Comparison of ENCODE assay signal across 12 cellular contexts in genomic region chr3:188595890-188596376, GRCh38.
DNase-seq lines count a peak whose midpoint lies in the region; ATAC-seq and TF ChIP-seq lines count a peak whose summit lies in the region.
"Had no signal": no experiment of that assay in that cellular context is flagged by ENCODE, and none has a peak within 500 bp of the region (broad histone marks: within the 10 kb centered on the region; RNA-seq: fewer than 3 reads in every experiment).

No MANE protein-coding gene starts in this region.

- TF ChIP-seq POLR2A in erythroblast (IDR thresholded peaks at IDR 0.05; ENCODE audit: low read length), result no peak

- H3K36me3 Mint-ChIP-seq in nephron progenitor cell (ENCODE audit: low read depth), result no peaks in the 10 kb centered on the region
- H3K36me3 Mint-ChIP-seq: activated naive CD8-positive, alpha-beta T cell treated with anti-CD3 and anti-CD28 coated beads for 36 hours had no signal

- H3K27ac ChIP-seq in OCI-LY3 (ENCODE audit: low read length), result peak overlapping the region; percentile 65

- no peaks in the 10 kb centered on the region for H3K27me3 Mint-ChIP-seq in nephron progenitor cell (ENCODE audit: low read depth, poor library complexity)
- H3K27me3 Mint-ChIP-seq: activated naive CD8-positive, alpha-beta T cell treated with anti-CD3 and anti-CD28 coated beads for 36 hours; CD4-positive, alpha-beta memory T cell had no signal

- H4K20me1 ChIP-seq in OCI-LY3 (ENCODE audit: insufficient read depth, low read length), result no peaks in the 10 kb centered on the region

- peak overlapping the region; percentile 49; the same call in 1 of the 2 replicates for H2AFZ ChIP-seq in OCI-LY3 (ENCODE audit: low read depth, low read length)

- no peak overlapping the region for H3K4me3 Mint-ChIP-seq in nephron progenitor cell
- H3K4me3 Mint-ChIP-seq: activated CD8-positive, alpha-beta T cell treated with anti-CD3 and anti-CD28 coated beads, Interleukin-2, amount 10 ng/mL, durations not matched to agents 7 days and 5 days; activated naive CD8-positive, alpha-beta T cell treated with anti-CD3 and anti-CD28 coated beads for 36 hours; CD4-positive, alpha-beta memory T cell had no signal

- peak overlapping the region; percentile 64 for H3K4me3 ChIP-seq in OCI-LY3 (ENCODE audit: low read length)
- no peak overlapping the region for H3K4me3 ChIP-seq in epithelial cell of esophagus (ENCODE audit: low read length)

- peak overlapping the region; percentile 86 for H3K4me2 ChIP-seq in OCI-LY3 (ENCODE audit: low read length)

- H3K4me1 Mint-ChIP-seq in nephron progenitor cell, result no peaks in the 10 kb centered on the region
- H3K4me1 Mint-ChIP-seq: CD4-positive, alpha-beta memory T cell had no signal

- no peaks in the 10 kb centered on the region for H3K79me2 ChIP-seq in OCI-LY3 (ENCODE audit: low read length)

- DNase-seq in EL (peak; percentile 87), epithelial cell of esophagus (ENCODE audit: low read depth) (peak; percentile 72), nephron progenitor cell (no peak), erythroblast (lab: John Stamatoyannopoulos, UW) (no peak), NCI-H2081 (lab: John Stamatoyannopoulos, UW) (no peak)
- DNase-seq: activated CD8-positive, alpha-beta T cell treated with anti-CD3 and anti-CD28 coated beads, Interleukin-2, amount 10 ng/mL, durations not matched to agents 7 days and 5 days; activated naive CD8-positive, alpha-beta T cell treated with anti-CD3 and anti-CD28 coated beads for 36 hours; CD4-positive, alpha-beta memory T cell; NCI-H748 treated with DMSO at 0.1 percent for 48 hours had no signal

- no peaks in the 10 kb centered on the region for H3K9me3 ChIP-seq in OCI-LY3 (ENCODE audit: insufficient read depth, low read length)

- TF ChIP-seq CTCF in OCI-LY3 (IDR thresholded peaks at IDR 0.05; ENCODE audit: low read depth, low read length) (no peak), epithelial cell of esophagus (IDR thresholded peaks at IDR 0.05; ENCODE audit: insufficient read depth, low read depth, low read length, missing control alignments) (no peak), nephron progenitor cell (IDR thresholded peaks at IDR 0.05) (no peak)

- peak overlapping the region; percentile 60 for H3K9ac ChIP-seq in OCI-LY3 (ENCODE audit: low read length)

- no peaks in the 10 kb centered on the region for H3K27me3 ChIP-seq in OCI-LY3 (ENCODE audit: low read depth, low read length)

- H3K27ac Mint-ChIP-seq in nephron progenitor cell, result peak overlapping the region; percentile 37
- H3K27ac Mint-ChIP-seq: activated CD8-positive, alpha-beta T cell treated with anti-CD3 and anti-CD28 coated beads, Interleukin-2, amount 10 ng/mL, durations not matched to agents 7 days and 5 days; activated naive CD8-positive, alpha-beta T cell treated with anti-CD3 and anti-CD28 coated beads for 36 hours; CD4-positive, alpha-beta memory T cell had no signal

- H3K36me3 ChIP-seq in OCI-LY3 (replicated peaks; ENCODE audit: low read depth, low read length), result no peaks in the 10 kb centered on the region

- ATAC-seq in HG03520 (IDR thresholded peaks at IDR 0.05; ENCODE audit: unreplicated experiment), result no peak
- ATAC-seq in GM21515 (IDR thresholded peaks at IDR 0.05; ENCODE audit: unreplicated experiment), result no peak
- ATAC-seq: activated CD8-positive, alpha-beta T cell treated with anti-CD3 and anti-CD28 coated beads, Interleukin-2, amount 10 ng/mL, durations not matched to agents 7 days and 5 days had no signal

- H3K4me1 ChIP-seq in OCI-LY3 (ENCODE audit: low read length), result peaks cover 40% of the 10 kb centered on the region

- H3K9me3 Mint-ChIP-seq in nephron progenitor cell, result no peaks in the 10 kb centered on the region
- H3K9me3 Mint-ChIP-seq: activated naive CD8-positive, alpha-beta T cell treated with anti-CD3 and anti-CD28 coated beads for 36 hours; CD4-positive, alpha-beta memory T cell had no signal

Comparison
In these comparisons a context has a peak if more than half of its experiments do, and no peak if none do; other contexts are left out.
1. DNase-seq: peak in EL (single experiment) and epithelial cell of esophagus (single experiment); none in nephron progenitor cell (single experiment), erythroblast (0 of 2) and NCI-H2081 (0 of 2).